1 cellular context compared by ENCODE assay signal in genomic region chrX:86829786-86830185, GRCh38.
TF ChIP-seq lines count a peak whose summit lies in the region.

No MANE protein-coding gene starts in this region.

TF ChIP-seq in GM23338, 12 proteins besides CTCF, POLR2A, EP300 and RAD21 (continued from another document):
- TF ChIP-seq REST (IDR thresholded peaks at IDR 0.05; ENCODE audit: unreplicated experiment): no peak
- TF ChIP-seq EZH2 (IDR thresholded peaks at IDR 0.05; ENCODE audit: low read depth, unreplicated experiment): no peak
- TF ChIP-seq ZNF462 (CRISPR knock-in tag; IDR thresholded peaks at IDR 0.05): no peak
